23 cellular contexts compared by ENCODE assay signal in the genomic region with DNA sequence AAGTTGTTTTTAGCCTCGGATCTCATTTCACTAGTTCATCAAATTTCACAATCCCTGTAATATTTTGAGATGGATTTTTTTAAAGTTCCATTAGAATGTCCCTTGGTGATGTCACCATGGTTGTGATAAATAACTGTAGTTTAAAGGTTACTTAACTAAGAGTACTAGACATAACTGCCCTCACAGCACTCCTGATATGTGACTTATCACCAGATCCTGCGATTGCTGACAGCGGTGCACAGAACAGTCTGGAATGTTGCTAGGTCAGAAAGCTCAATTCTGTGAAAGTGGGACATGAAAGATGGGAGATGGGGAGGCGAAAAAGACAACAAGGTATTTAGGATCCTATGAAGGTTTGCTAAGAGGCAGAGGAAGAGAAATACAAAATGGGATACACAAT. TPM values are rescaled to one million over a fixed set of nuclear protein-coding genes. Genes with fewer than 3 reads are reported as not detected.
DNase-seq lines count a peak whose midpoint lies in the region; FAIRE-seq and TF ChIP-seq lines count a peak whose summit lies in the region.
"Had no signal": no experiment of that assay in that cellular context is flagged by ENCODE, and none has a peak within 500 bp of the region (broad histone marks: within the 10 kb centered on the region; RNA-seq: fewer than 3 reads in every experiment).

No MANE protein-coding gene starts in this region.

- no peak for FAIRE-seq in urothelium cell line (lab: Jason Lieb, UNC)
- FAIRE-seq: G401.6, GM12892, GM19239 had no signal

- TF ChIP-seq CTCF in hepatocyte (IDR thresholded peaks at IDR 0.05; ENCODE audit: poor library complexity) (no peak), parathyroid adenoma (IDR thresholded peaks at IDR 0.05) (no peak), testis (IDR thresholded peaks at IDR 0.05) (no peak), A673 (conservative IDR thresholded peaks at IDR 0.05; ENCODE audit: low read depth, low read length) (no peak), GM10266 (IDR thresholded peaks at IDR 0.05; ENCODE audit: control insufficient read depth, insufficient read depth, low read depth, missing control alignments) (no peak)

- H3K36me3 ChIP-seq in hepatocyte (replicated peaks; ENCODE audit: insufficient read depth, low read depth) (no peaks in the 10 kb centered on the region), parathyroid adenoma (ENCODE audit: control insufficient read depth, insufficient read depth, low read length) (no peaks in the 10 kb centered on the region), testis (ENCODE audit: low read depth, missing control alignments) (no peaks in the 10 kb centered on the region), A673 (ENCODE audit: insufficient read depth, low read length, poor library complexity, severe bottlenecking) (no peaks in the 10 kb centered on the region)

- H3K9me2 ChIP-seq in hepatocyte (replicated peaks; ENCODE audit: insufficient read depth) = no peaks in the 10 kb centered on the region

- 65% methylated on average over 4 of the region's 4 CpGs for WGBS in hepatocyte (ENCODE audit: low lambda C conversion rate, missing lambda C conversion rate)
- WGBS in testis, 2 donors = 72 to 81% methylated on average over 4 of the region's 4 CpGs

- H3K79me2 ChIP-seq in hepatocyte (no peaks in the 10 kb centered on the region), parathyroid adenoma (no peaks in the 10 kb centered on the region)

- no peak for DNase-seq in caudate nucleus (lab: John Stamatoyannopoulos, UW)
- peak; percentile 15 for DNase-seq in hepatocyte (ENCODE audit: low spot score)
- no peak for DNase-seq in testis
- DNase-seq in A673 (ENCODE audit: low spot score) = no peak
- no peak for DNase-seq in GM10266 (ENCODE audit: extremely low spot score)
- DNase-seq in iPS-NIHi11 (ENCODE audit: low spot score) = no peak
- no peak for DNase-seq in urothelium cell line (ENCODE audit: low spot score)
- DNase-seq: CD4-positive, alpha-beta T cell; DMS79 treated with DMSO at 0.1 percent for 48 hours; GM23248; KBM-7; NCI-H1092; NCI-H1694; NCI-H2107; NCI-H345; NCI-H526 treated with DMSO at 0.1 percent for 48 hours; NK-92 treated with Interleukin-12 subunit alpha and Interleukin-12 subunit beta, amount 100 ng/mL, for 24 hours; OCI-M1; RPMI8226 had no signal

- no peak overlapping the region for H2AFZ ChIP-seq in hepatocyte
- H2AFZ ChIP-seq in parathyroid adenoma = peak overlapping the region; percentile 20
- H2AFZ ChIP-seq: GM23248 had no signal

- no peaks in the 10 kb centered on the region for H3K27me3 ChIP-seq in hepatocyte
- no peaks in the 10 kb centered on the region for H3K27me3 ChIP-seq in parathyroid adenoma (ENCODE audit: control insufficient read depth, insufficient read depth, low read length)
- no peaks in the 10 kb centered on the region for H3K27me3 ChIP-seq in testis
- no peaks in the 10 kb centered on the region for H3K27me3 ChIP-seq in A673 (replicated peaks; ENCODE audit: insufficient read depth, low read depth, low read length, poor library complexity)

- peak overlapping the region; percentile 43 for H3K4me2 ChIP-seq in hepatocyte
- H3K4me2 ChIP-seq in parathyroid adenoma (ENCODE audit: low read length) = peak overlapping the region; percentile 58

- H3K4me1 ChIP-seq in hepatocyte (ENCODE audit: insufficient read depth) (peaks cover 20% of the 10 kb centered on the region), parathyroid adenoma (peaks cover 27% of the 10 kb centered on the region), testis (peaks cover 44% of the 10 kb centered on the region), A673 (ENCODE audit: insufficient read depth, low read length, poor library complexity, severe bottlenecking) (peaks cover 14% of the 10 kb centered on the region)

- no peaks in the 10 kb centered on the region for H4K20me1 ChIP-seq in hepatocyte (ENCODE audit: insufficient read depth, poor library complexity, severe bottlenecking)

- H3K27ac ChIP-seq in caudate nucleus (ENCODE audit: low read depth, low read length) (peak overlapping the region; percentile 81), hepatocyte (peak overlapping the region; percentile 43), parathyroid adenoma (peak overlapping the region; percentile 38), testis (peak overlapping the region; percentile 34 to 70), A673 (ENCODE audit: low read depth, low read length, poor library complexity, severe bottlenecking) (no peak overlapping the region)
- H3K27ac ChIP-seq: GM23248 had no signal

- POLR2A ChIA-PET in A673 (lab: Charles Lee; ENCODE audit: low non-redundant PET) = no interaction called here

- CTCF ChIA-PET in A673 (lab: Charles Lee) = no interaction called here

- H3K9ac ChIP-seq in parathyroid adenoma = no peak overlapping the region
- H3K9ac ChIP-seq: GM23248 had no signal

- BruUV-seq in A673 (replicated peaks; lab: Mats Ljungman, UMichigan) = no TSS peak

- intact Hi-C loops in testis (cut with DNase I; ENCODE audit: low total_unique reads) (no loop called here), A673 (cut with micrococcal nuclease; ENCODE audit: unreplicated experiment) (no loop called here)

- no peak for TF ChIP-seq POLR2A in testis (IDR thresholded peaks at IDR 0.05)

- H3K9me3 ChIP-seq in hepatocyte (ENCODE audit: low read depth) (no peaks in the 10 kb centered on the region), parathyroid adenoma (ENCODE audit: control insufficient read depth, low read length) (no peaks in the 10 kb centered on the region), testis (no peaks in the 10 kb centered on the region), A673 (ENCODE audit: low read depth, low read length, poor library complexity, severe bottlenecking) (no peaks in the 10 kb centered on the region)

- H3K4me3 ChIP-seq in hepatocyte = no peak overlapping the region
- H3K4me3 ChIP-seq in parathyroid adenoma (ENCODE audit: low read depth, low read length) = peak overlapping the region; percentile 23
- H3K4me3 ChIP-seq in testis = no peak overlapping the region
- H3K4me3 ChIP-seq in A673 (ENCODE audit: low read depth, low read length, poor library complexity, severe bottlenecking) = no peak overlapping the region
- H3K4me3 ChIP-seq: GM23248 had no signal

RNA-seq across cellular contexts. Expression of gene FAM13C, which starts 40.2 kb away (rescaled TPM):
- total RNA-seq in hepatocyte (3.1 and 4.9 TPM in 2 replicates), testis (10 to 100 TPM; 38.5 to 50.9 TPM), A673 (2021) (18.5 and 21.2 TPM in 2 replicates)
- polyA plus RNA-seq in hepatocyte (0.73 and 2.2 TPM in 2 replicates), testis (ENCODE audit: insufficient read depth, low read depth, low replicate concordance) (12.9 TPM)
- total RNA-seq: CD4-positive, alpha-beta T cell had no signal
